Comparison of ENCODE assay signal across 1 cellular context in the genomic region with DNA sequence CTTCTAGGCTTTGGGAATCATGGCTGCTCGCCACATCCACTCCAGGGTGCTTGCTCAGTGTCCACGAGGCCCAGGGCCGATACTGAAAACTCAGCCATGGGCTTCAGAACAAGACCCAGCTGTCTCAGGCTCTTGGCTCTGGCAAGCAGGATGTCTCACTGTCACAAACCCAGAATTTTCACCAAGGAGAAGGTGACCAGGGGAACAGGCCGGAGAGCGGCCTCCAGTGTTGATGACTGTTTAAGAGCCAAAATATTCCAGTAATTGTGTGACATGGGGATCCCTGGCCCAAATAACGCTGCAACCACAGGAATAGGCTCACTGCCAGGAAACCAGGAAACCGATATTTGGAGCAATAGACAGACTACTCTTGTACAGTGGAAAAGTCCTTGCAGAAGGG.
TF ChIP-seq lines count a peak whose summit lies in the region.

No MANE protein-coding gene starts in this region.

TF ChIP-seq in WTC11, 78 proteins besides CTCF, POLR2A, EP300 and RAD21 (continued from another document):
- TF ChIP-seq, protein P1, sequence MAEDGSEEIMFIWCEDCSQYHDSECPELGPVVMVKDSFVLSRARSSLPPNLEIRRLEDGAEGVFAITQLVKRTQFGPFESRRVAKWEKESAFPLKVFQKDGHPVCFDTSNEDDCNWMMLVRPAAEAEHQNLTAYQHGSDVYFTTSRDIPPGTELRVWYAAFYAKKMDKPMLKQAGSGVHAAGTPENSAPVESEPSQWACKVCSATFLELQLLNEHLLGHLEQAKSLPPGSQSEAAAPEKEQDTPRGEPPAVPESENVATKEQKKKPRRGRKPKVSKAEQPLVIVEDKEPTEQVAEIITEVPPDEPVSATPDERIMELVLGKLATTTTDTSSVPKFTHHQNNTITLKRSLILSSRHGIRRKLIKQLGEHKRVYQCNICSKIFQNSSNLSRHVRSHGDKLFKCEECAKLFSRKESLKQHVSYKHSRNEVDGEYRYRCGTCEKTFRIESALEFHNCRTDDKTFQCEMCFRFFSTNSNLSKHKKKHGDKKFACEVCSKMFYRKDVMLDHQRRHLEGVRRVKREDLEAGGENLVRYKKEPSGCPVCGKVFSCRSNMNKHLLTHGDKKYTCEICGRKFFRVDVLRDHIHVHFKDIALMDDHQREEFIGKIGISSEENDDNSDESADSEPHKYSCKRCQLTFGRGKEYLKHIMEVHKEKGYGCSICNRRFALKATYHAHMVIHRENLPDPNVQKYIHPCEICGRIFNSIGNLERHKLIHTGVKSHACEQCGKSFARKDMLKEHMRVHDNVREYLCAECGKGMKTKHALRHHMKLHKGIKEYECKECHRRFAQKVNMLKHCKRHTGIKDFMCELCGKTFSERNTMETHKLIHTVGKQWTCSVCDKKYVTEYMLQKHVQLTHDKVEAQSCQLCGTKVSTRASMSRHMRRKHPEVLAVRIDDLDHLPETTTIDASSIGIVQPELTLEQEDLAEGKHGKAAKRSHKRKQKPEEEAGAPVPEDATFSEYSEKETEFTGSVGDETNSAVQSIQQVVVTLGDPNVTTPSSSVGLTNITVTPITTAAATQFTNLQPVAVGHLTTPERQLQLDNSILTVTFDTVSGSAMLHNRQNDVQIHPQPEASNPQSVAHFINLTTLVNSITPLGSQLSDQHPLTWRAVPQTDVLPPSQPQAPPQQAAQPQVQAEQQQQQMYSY (CRISPR knock-in tag; IDR thresholded peaks at IDR 0.05), result no peak
